Comparison of ENCODE assay signal across 14 cellular contexts in the genomic region with DNA sequence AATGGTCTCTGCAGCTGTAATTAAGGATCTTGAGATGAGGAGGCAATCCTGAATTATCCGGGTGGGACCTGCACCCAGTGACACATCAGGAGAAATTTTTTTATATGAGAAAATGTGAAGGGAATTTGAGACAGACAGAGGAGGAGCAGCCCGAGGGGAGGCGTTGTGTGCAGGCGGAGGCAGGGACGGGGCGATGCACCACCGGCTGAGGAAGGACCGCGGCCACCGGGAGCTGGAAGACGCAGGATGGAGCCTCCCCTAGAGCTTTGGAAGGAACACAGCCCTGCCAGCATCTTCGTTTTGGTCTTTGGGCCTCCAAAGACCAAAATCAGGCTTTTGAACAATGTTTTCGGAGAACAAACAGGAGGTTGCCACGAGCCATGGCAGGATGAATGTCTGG.
DNase-seq lines count a peak whose midpoint lies in the region; ATAC-seq and TF ChIP-seq lines count a peak whose summit lies in the region.
"Had no signal": no experiment of that assay in that cellular context is flagged by ENCODE, and none has a peak within 500 bp of the region (broad histone marks: within the 10 kb centered on the region; RNA-seq: fewer than 3 reads in every experiment).

No MANE protein-coding gene starts in this region.

- H3K9me3 ChIP-seq in lower lobe of right lung (no peaks in the 10 kb centered on the region), suprapubic skin (no peaks in the 10 kb centered on the region), upper lobe of left lung (no peaks in the 10 kb centered on the region), esophagus squamous epithelium (no peaks in the 10 kb centered on the region)
- H3K9me3 ChIP-seq: BLaER1 had no signal

- TF ChIP-seq POLR2A in suprapubic skin (IDR thresholded peaks at IDR 0.05) (no peak), upper lobe of left lung (IDR thresholded peaks at IDR 0.05) (no peak), esophagus squamous epithelium (IDR thresholded peaks at IDR 0.05) (no peak)

- H3K4me1 Mint-ChIP-seq in chondrocyte (ENCODE audit: low read depth): no peaks in the 10 kb centered on the region
- H3K4me1 Mint-ChIP-seq: CD4-positive, CD25-positive, alpha-beta regulatory T cell had no signal

- WGBS in suprapubic skin: 73% methylated on average over 14 of the region's 14 CpGs
- WGBS in upper lobe of left lung, 2 donors: 81 to 92% methylated on average over 14 of the region's 14 CpGs
- 81 to 82% methylated on average over 13 to 14 of the region's 14 CpGs for WGBS in esophagus squamous epithelium, 2 donors

- TF ChIP-seq EP300 in suprapubic skin (IDR thresholded peaks at IDR 0.05) (no peak), upper lobe of left lung (IDR thresholded peaks at IDR 0.05) (no peak)

- intact Hi-C loops in Right ventricle myocardium inferior (cut with DNase I) (no loop called here), cardiac septum (cut with DNase I) (no loop called here), lower lobe of right lung (cut with DNase I) (no loop called here), esophagus squamous epithelium (cut with DNase I) (no loop called here)

- H3K36me3 Mint-ChIP-seq in chondrocyte (ENCODE audit: low read depth): no peaks in the 10 kb centered on the region
- H3K36me3 Mint-ChIP-seq: CD4-positive, CD25-positive, alpha-beta regulatory T cell had no signal

- no peaks in the 10 kb centered on the region for H3K9me3 Mint-ChIP-seq in chondrocyte (ENCODE audit: low read depth)

- H3K27ac Mint-ChIP-seq in chondrocyte (ENCODE audit: unreplicated experiment): no peak overlapping the region
- H3K27ac Mint-ChIP-seq: CD4-positive, CD25-positive, alpha-beta regulatory T cell had no signal

- H3K4me3 ChIP-seq in lower lobe of right lung (no peak overlapping the region), suprapubic skin (no peak overlapping the region), upper lobe of left lung (no peak overlapping the region), esophagus squamous epithelium (no peak overlapping the region)
- H3K4me3 ChIP-seq: BLaER1 had no signal

- H3K27ac ChIP-seq in lower lobe of right lung (no peak overlapping the region), suprapubic skin (no peak overlapping the region), upper lobe of left lung (no peak overlapping the region), esophagus squamous epithelium (no peak overlapping the region)
- H3K27ac ChIP-seq: 22Rv1, BLaER1 had no signal

- H3K4me1 ChIP-seq in lower lobe of right lung (no peaks in the 10 kb centered on the region), suprapubic skin (no peaks in the 10 kb centered on the region), upper lobe of left lung (no peaks in the 10 kb centered on the region), esophagus squamous epithelium (no peaks in the 10 kb centered on the region)

- H3K4me3 Mint-ChIP-seq in chondrocyte (ENCODE audit: unreplicated experiment): no peak overlapping the region
- H3K4me3 Mint-ChIP-seq: CD4-positive, CD25-positive, alpha-beta regulatory T cell had no signal

- DNase-seq in Right ventricle myocardium inferior (ENCODE audit: missing footprints) (peak; percentile 5), cardiac septum (ENCODE audit: low spot score) (no peak), chondrocyte (ENCODE audit: low spot score) (peak; percentile 49), lower lobe of right lung (peak; percentile 26), suprapubic skin (ENCODE audit: low spot score in 2 of 2) (peak; percentile 32 to 60), upper lobe of left lung (no peak), esophagus squamous epithelium (lab: John Stamatoyannopoulos, UW) (no peak)
- DNase-seq: CD4-positive, CD25-positive, alpha-beta regulatory T cell; DMS53; GF-D8; HCEC 1CT had no signal

- H3K36me3 ChIP-seq in lower lobe of right lung (no peaks in the 10 kb centered on the region), suprapubic skin (no peaks in the 10 kb centered on the region), upper lobe of left lung (no peaks in the 10 kb centered on the region), esophagus squamous epithelium (no peaks in the 10 kb centered on the region)
- H3K36me3 ChIP-seq: BLaER1 had no signal

- TF ChIP-seq CTCF in chondrocyte (IDR thresholded peaks at IDR 0.05) (no peak), lower lobe of right lung (IDR thresholded peaks at IDR 0.05) (no peak), suprapubic skin (IDR thresholded peaks at IDR 0.05) (no peak), upper lobe of left lung (IDR thresholded peaks at IDR 0.05) (no peak), esophagus squamous epithelium (IDR thresholded peaks at IDR 0.05) (no peak)

- H3K27me3 ChIP-seq in lower lobe of right lung (ENCODE audit: low read depth) (peaks cover 12% of the 10 kb centered on the region), suprapubic skin (peaks cover 78% of the 10 kb centered on the region), upper lobe of left lung (no peaks in the 10 kb centered on the region), esophagus squamous epithelium (peaks cover 0 to 71% (median 0%) of the 10 kb centered on the region in 4 donors)
- H3K27me3 ChIP-seq: BLaER1 had no signal

- ATAC-seq in Right ventricle myocardium inferior: no peak
- ATAC-seq in lower lobe of right lung: no peak
- ATAC-seq in HG02840 (IDR thresholded peaks at IDR 0.05; ENCODE audit: low FRiP score, unreplicated experiment): no peak
- no peak for ATAC-seq in upper lobe of left lung (ENCODE audit: low FRiP score in 2 of 2)

- peaks cover 43% of the 10 kb centered on the region for H3K27me3 Mint-ChIP-seq in chondrocyte (ENCODE audit: low read depth)
- H3K27me3 Mint-ChIP-seq: CD4-positive, CD25-positive, alpha-beta regulatory T cell had no signal

Comparison
In these comparisons a context has a peak if more than half of its experiments do, and no peak if none do; other contexts are left out.
1. DNase-seq: peak in Right ventricle myocardium inferior (single experiment), chondrocyte (single experiment), lower lobe of right lung (single experiment) and suprapubic skin (2 of 2); none in cardiac septum (single experiment), upper lobe of left lung (0 of 2) and esophagus squamous epithelium (single experiment).